Comparison of ENCODE assay signal across 21 cellular contexts in genomic region chr1:227905573-227906487, GRCh38. TPM values are rescaled to one million over a fixed set of nuclear protein-coding genes. Genes with fewer than 3 reads are reported as not detected.
"Had no signal": no experiment of that assay in that cellular context is flagged by ENCODE, and none has a peak within 500 bp of the region (broad histone marks: within the 10 kb centered on the region; RNA-seq: fewer than 3 reads in every experiment).

No MANE protein-coding gene starts in this region.

- ATAC-seq: activated CD8-positive, alpha-beta T cell treated with anti-CD3 and anti-CD28 coated beads for 36 hours; activated T-helper 17 cell treated with anti-CD3 and anti-CD28 coated beads, Interleukin-2, amount 50 U/mL, for 72 hours; body of pancreas; left colon had no signal

- H3K27me3 ChIP-seq: body of pancreas, hepatocyte, uterus had no signal

- DNase-seq: activated CD4-positive, alpha-beta T cell treated with anti-CD3 and anti-CD28 coated beads, Interleukin-2, amount 10 ng/mL, durations not matched to agents 24 days and 14 days; activated CD8-positive, alpha-beta T cell treated with anti-CD3 and anti-CD28 coated beads for 36 hours; activated naive CD4-positive, alpha-beta T cell; activated naive CD8-positive, alpha-beta T cell treated with anti-CD3 and anti-CD28 coated beads, Interleukin-2, amount 10 ng/mL, durations not matched to agents 7 days and 5 days; activated T-cell treated with anti-CD3 and anti-CD28 coated beads, Interleukin-2, amount 50 U/mL, for 1 hour; body of pancreas; caudate nucleus; foreskin fibroblast; left colon; nucleus accumbens; stimulated activated CD4-positive, alpha-beta T cell treated with anti-CD3 and anti-CD28 coated beads, Interleukin-12 subunit alpha, Interleukin-12 subunit beta, amount 100 ng/mL, for 4 hours; stimulated activated CD4-positive, alpha-beta T cell treated with anti-CD3 and anti-CD28 coated beads, Interleukin-1b, Interleukin-23, amount 100 ng/mL, for 48 hours; stimulated activated CD8-positive, alpha-beta memory T cell treated with anti-CD3 and anti-CD28 coated beads, Interleukin-4, amount 100 ng/mL, for 48 hours; stimulated activated naive CD4-positive, alpha-beta T cell; substantia nigra; tibial artery; uterus had no signal

- H3K27ac ChIP-seq: body of pancreas, epithelial cell of prostate, hepatocyte, tibial artery, uterus had no signal

- H3K4me2 ChIP-seq: hepatocyte had no signal

- H3K4me1 ChIP-seq: tibial artery, uterus had no signal

- H3K79me2 ChIP-seq: hepatocyte had no signal

- H3K9me3 ChIP-seq: body of pancreas, tibial artery, uterus had no signal

- H3K4me3 ChIP-seq: body of pancreas, hepatocyte, lung, tibial artery, uterus had no signal

- H2AFZ ChIP-seq: hepatocyte had no signal

- H3K36me3 ChIP-seq: tibial artery, uterus had no signal

RNA-seq across cellular contexts. Expression of gene WNT9A, which starts 41.9 kb away (rescaled TPM):
- total RNA-seq: activated CD4-positive, alpha-beta T cell treated with anti-CD3 and anti-CD28 coated beads, Interleukin-2, amount 10 ng/mL, durations not matched to agents 24 days and 14 days; activated CD8-positive, alpha-beta T cell treated with anti-CD3 and anti-CD28 coated beads for 36 hours had no signal
